ENCODE assay signal across 8 cellular contexts in the genomic region with DNA sequence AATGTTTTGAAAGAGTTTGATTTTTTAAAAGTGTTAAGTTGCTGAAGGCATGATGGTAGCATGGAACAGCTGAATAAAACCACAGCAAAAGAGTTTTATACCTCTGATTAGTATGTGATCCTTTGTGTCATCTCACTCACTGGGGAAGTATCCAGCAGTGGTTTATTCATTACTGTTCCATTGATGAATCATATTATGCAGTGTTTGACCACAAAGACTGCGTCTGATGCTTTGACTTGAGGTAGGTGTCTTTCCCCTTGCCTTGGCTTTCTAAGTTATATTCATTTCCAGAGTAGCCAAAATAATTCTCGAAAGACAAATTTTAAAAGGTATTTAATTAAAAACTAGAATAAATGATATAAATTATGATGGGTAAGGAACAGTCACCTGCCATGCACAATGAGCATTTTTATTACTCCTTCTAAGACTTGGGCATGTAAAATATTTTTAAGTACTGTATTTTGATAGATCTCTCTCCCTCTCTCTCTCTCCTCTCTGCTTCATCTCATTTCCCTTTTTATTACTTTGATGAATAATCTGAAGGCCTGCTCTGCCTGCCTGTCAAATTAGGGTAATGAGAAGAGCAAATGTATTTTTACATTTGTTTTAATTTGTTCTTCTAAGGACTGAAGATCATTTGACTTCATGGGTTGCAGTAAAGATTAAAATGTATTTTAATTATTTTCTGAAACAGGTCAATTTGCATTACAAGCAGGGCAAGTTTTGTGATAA.
DNase-seq lines count a peak whose midpoint lies in the region; ATAC-seq, FAIRE-seq and TF ChIP-seq lines count a peak whose summit lies in the region.

No MANE protein-coding gene starts in this region.

- H3K27me3 ChIP-seq in bronchial epithelial cell (ENCODE audit: control insufficient read depth, insufficient read depth, low read length), result no peaks in the 10 kb centered on the region
- no peaks in the 10 kb centered on the region for H3K27me3 ChIP-seq in right atrium auricular region
- no peaks in the 10 kb centered on the region for H3K27me3 ChIP-seq in spleen (replicated peaks in 1 of 7)

- TF ChIP-seq POLR2A in spleen (IDR thresholded peaks at IDR 0.05), result no peak

- H3K9me3 ChIP-seq in right atrium auricular region, result no peaks in the 10 kb centered on the region
- peaks cover 0 to 12% (median 6%) of the 10 kb centered on the region in 8 donors for H3K9me3 ChIP-seq in spleen

- TF ChIP-seq CTCF in bronchial epithelial cell (IDR thresholded peaks at IDR 0.05; ENCODE audit: insufficient read depth, low read length, severe bottlenecking), result no peak
- no peak for TF ChIP-seq CTCF in right atrium auricular region (IDR thresholded peaks at IDR 0.05)
- TF ChIP-seq CTCF in spleen (IDR thresholded peaks at IDR 0.05 in 8 of 11, conservative IDR thresholded peaks at IDR 0.05 in 3 of 11), result no peak

- peak; percentile 78 for ATAC-seq in GM19452 (IDR thresholded peaks at IDR 0.05; ENCODE audit: unreplicated experiment)
- peak; percentile 80 for ATAC-seq in HG03159 (IDR thresholded peaks at IDR 0.05; ENCODE audit: unreplicated experiment)

- no peak overlapping the region for H3K4me3 ChIP-seq in bronchial epithelial cell (ENCODE audit: low read depth, low read length)
- no peak overlapping the region for H3K4me3 ChIP-seq in right atrium auricular region
- H3K4me3 ChIP-seq in spleen, result no peak overlapping the region

- FAIRE-seq in bronchial epithelial cell (lab: Jason Lieb, UNC), result no peak

- WGBS in spleen, 5 donors, result 63 to 72% (median 66%) methylated on average over 2 of the region's 2 CpGs

- H3K4me1 ChIP-seq in right atrium auricular region, result no peaks in the 10 kb centered on the region
- peaks cover 0 to 31% (median 20%) of the 10 kb centered on the region in 6 donors for H3K4me1 ChIP-seq in spleen

- no peaks in the 10 kb centered on the region for H3K36me3 ChIP-seq in bronchial epithelial cell (ENCODE audit: control insufficient read depth, insufficient read depth, low read length)
- H3K36me3 ChIP-seq in right atrium auricular region, result no peaks in the 10 kb centered on the region
- no peaks in the 10 kb centered on the region for H3K36me3 ChIP-seq in spleen

- intact Hi-C loops in spleen (cut with DNase I; ENCODE audit: low total_unique reads), result no loop called here
- intact Hi-C loops in cardiac septum (cut with DNase I), result no loop called here

- DNase-seq in COLO829 (ENCODE audit: low spot score) (peak; percentile 58), bronchial epithelial cell (ENCODE audit: low read depth) (peak; percentile 91), right atrium auricular region (ENCODE audit: low spot score) (no peak), HuH-7 (ENCODE audit: low spot score) (no peak), spleen (no peak), cardiac septum (ENCODE audit: low spot score) (no peak)

- no peak overlapping the region for H3K27ac ChIP-seq in right atrium auricular region
- H3K27ac ChIP-seq in spleen, result no peak overlapping the region

Comparison
In these comparisons a context has a peak if more than half of its experiments do, and no peak if none do; other contexts are left out.
1. DNase-seq: peak in COLO829 (single experiment) and bronchial epithelial cell (single experiment); none in right atrium auricular region (single experiment), HuH-7 (single experiment), spleen (single experiment) and cardiac septum (single experiment).